Comparison of ENCODE assay signal across 11 cellular contexts in genomic region chr16:85755929-85756768, GRCh38.
DNase-seq lines count a peak whose midpoint lies in the region; ATAC-seq and TF ChIP-seq lines count a peak whose summit lies in the region.
"Had no signal": no experiment of that assay in that cellular context is flagged by ENCODE, and none has a peak within 500 bp of the region (broad histone marks: within the 10 kb centered on the region; RNA-seq: fewer than 3 reads in every experiment).

No MANE protein-coding gene starts in this region.

- DNase-seq in astrocyte of the spinal cord (ENCODE audit: low read depth, low spot score), result peak; percentile 59
- DNase-seq in NCI-H1105 treated with DMSO at 0.1 percent for 48 hours (lab: John Stamatoyannopoulos, UW), result no peak
- no peak for DNase-seq in NCI-H128 (lab: John Stamatoyannopoulos, UW; ENCODE audit: unreplicated experiment)
- no peak for DNase-seq in NCI-H345 treated with DMSO at 0.1 percent for 48 hours (lab: John Stamatoyannopoulos, UW; ENCODE audit: unreplicated experiment)
- DNase-seq in NCI-H345 (lab: John Stamatoyannopoulos, UW), result no peak
- DNase-seq: activated CD4-positive, alpha-beta memory T cell treated with anti-CD3 and anti-CD28 coated beads, Interleukin-2, amount 10 ng/mL, durations not matched to agents 7 days and 5 days; Caco-2; colonic mucosa had no signal

- in situ Hi-C loops in astrocyte of the spinal cord (cut with HindIII; ENCODE audit: low sequenced_read_pairs), result no loop called here

- no peak for TF ChIP-seq CTCF in astrocyte of the spinal cord (IDR thresholded peaks at IDR 0.05; ENCODE audit: low read depth, low read length)

- TF ChIP-seq POLR2A in GM10847 (IDR thresholded peaks at IDR 0.05; ENCODE audit: extremely low read depth, insufficient read length), result peak; percentile 17

- no peak overlapping the region for H3K4me3 ChIP-seq in astrocyte of the spinal cord (ENCODE audit: low read depth, low read length)
- H3K4me3 ChIP-seq: colonic mucosa had no signal

- peak; percentile 56 for ATAC-seq in GM19463 (IDR thresholded peaks at IDR 0.05; ENCODE audit: unreplicated experiment)
- ATAC-seq in HG03095 (IDR thresholded peaks at IDR 0.05; ENCODE audit: unreplicated experiment), result peak; percentile 43
